Comparison of ENCODE assay signal across 8 cellular contexts in genomic region chr2:131801745-131802350, GRCh38.
DNase-seq lines count a peak whose midpoint lies in the region; ATAC-seq, FAIRE-seq and TF ChIP-seq lines count a peak whose summit lies in the region.
"Not testable (repeated sequence)": the region's sequence is repeated elsewhere in the genome, so short reads cannot be mapped to it uniquely, and the experiment has no call there.

No MANE protein-coding gene starts in this region.

- 4% methylated on average over 39 of the region's 41 CpGs for WGBS in HUES64
- WGBS in SK-N-SH (ENCODE audit: low lambda C conversion rate) = 0% methylated on average over 13 of the region's 41 CpGs

- not testable (repeated sequence) for H4K20me1 ChIP-seq in DOHH2 (ENCODE audit: control insufficient read depth, insufficient read depth, low read depth, low read length); SK-N-SH (ENCODE audit: insufficient read depth)

- H3F3A ChIP-seq in DOHH2 (ENCODE audit: control insufficient read depth, insufficient read depth); SK-N-SH (replicated peaks; ENCODE audit: insufficient read depth): not testable (repeated sequence)

- peak overlapping the region; percentile 61 for H3K4me2 ChIP-seq in DOHH2 (ENCODE audit: low read length)
- peak overlapping the region; percentile 99 for H3K4me2 ChIP-seq in SK-N-SH

- TF ChIP-seq CTCF in DOHH2 (IDR thresholded peaks at IDR 0.05; ENCODE audit: low read depth, low read length, poor library complexity, severe bottlenecking) (peak; percentile 66), SK-N-SH (IDR thresholded peaks at IDR 0.05) (peak; percentile 64)

- H3K27ac Mint-ChIP-seq in activated naive CD4-positive, alpha-beta T cell treated with anti-CD3 and anti-CD28 coated beads, Interleukin-2, amount 10 ng/mL, durations not matched to agents 7 days and 5 days; stimulated activated naive CD8-positive, alpha-beta T cell treated with anti-CD3 and anti-CD28 coated beads, Interleukin-15, Interleukin-2, amounts not matched to agents 100 ng/mL and 50 ng/mL, for 24 hours: not testable (repeated sequence)

- not testable (repeated sequence) for H3K4me1 Mint-ChIP-seq in activated naive CD4-positive, alpha-beta T cell treated with anti-CD3 and anti-CD28 coated beads, Interleukin-2, amount 10 ng/mL, durations not matched to agents 7 days and 5 days; stimulated activated naive CD8-positive, alpha-beta T cell treated with anti-CD3 and anti-CD28 coated beads, Interleukin-15, Interleukin-2, amounts not matched to agents 100 ng/mL and 50 ng/mL, for 24 hours (ENCODE audit: low read depth)

- not testable (repeated sequence) for H3K9me3 ChIP-seq in DOHH2 (ENCODE audit: control insufficient read depth, insufficient read depth, low read length); HUES64 (ENCODE audit: insufficient read depth, low read depth, low read length); SK-N-SH

- H3K9me2 ChIP-seq in DOHH2 (replicated peaks; ENCODE audit: control insufficient read depth, low read length); SK-N-SH: not testable (repeated sequence)

- not testable (repeated sequence) for TF ChIP-seq EP300 in SK-N-SH (IDR thresholded peaks at IDR 0.05; ENCODE audit: borderline replicate concordance in 1 of 2, low read depth in 1 of 2, low read length in 1 of 2)

- not testable (repeated sequence) for H3K9me3 Mint-ChIP-seq in activated naive CD4-positive, alpha-beta T cell treated with anti-CD3 and anti-CD28 coated beads, Interleukin-2, amount 10 ng/mL, durations not matched to agents 7 days and 5 days; stimulated activated naive CD8-positive, alpha-beta T cell treated with anti-CD3 and anti-CD28 coated beads, Interleukin-15, Interleukin-2, amounts not matched to agents 100 ng/mL and 50 ng/mL, for 24 hours

- CTCF ChIA-PET in SK-N-SH (lab: Yijun Ruan, JAX) = interaction anchor here (0.6 to 2.9 kb wide), 11 partner anchors 20 to 809 kb away, joined by 3 to 44 read pairs (median 4); no protein-coding TSS in a partner anchor
- CTCF ChIA-PET in activated naive CD4-positive, alpha-beta T cell treated with anti-CD3 and anti-CD28 coated beads, Interleukin-2, amount 10 ng/mL, durations not matched to agents 7 days and 5 days (lab: Charles Lee) = interaction anchor here (0.7 to 2.8 kb wide), 6 partner anchors 95 to 388 kb away, joined by 3 to 22 read pairs (median 3); no protein-coding TSS in a partner anchor

- peak overlapping the region; percentile 61 for H3K4me3 Mint-ChIP-seq in activated naive CD4-positive, alpha-beta T cell treated with anti-CD3 and anti-CD28 coated beads, Interleukin-2, amount 10 ng/mL, durations not matched to agents 7 days and 5 days
- peak overlapping the region; percentile 63 for H3K4me3 Mint-ChIP-seq in stimulated activated naive CD8-positive, alpha-beta T cell treated with anti-CD3 and anti-CD28 coated beads, Interleukin-15, Interleukin-2, amounts not matched to agents 100 ng/mL and 50 ng/mL, for 24 hours

- H3K27ac ChIP-seq in DOHH2 (ENCODE audit: low read depth, low read length); HUES64 (ENCODE audit: low read depth, low read length); SK-N-SH (ENCODE audit: low read depth in 2 of 2, low read length in 1 of 2): not testable (repeated sequence)

- not testable (repeated sequence) for H3K79me2 ChIP-seq in DOHH2 (ENCODE audit: control insufficient read depth, low read length); SK-N-SH (ENCODE audit: insufficient read depth)

- FAIRE-seq in frontal cortex (lab: Jason Lieb, UNC) = not testable (repeated sequence)

- H3K9ac ChIP-seq in HUES64 (ENCODE audit: low read depth, low read length); SK-N-SH: not testable (repeated sequence)

- peak; percentile 95 for ATAC-seq in GM21723 (IDR thresholded peaks at IDR 0.05; ENCODE audit: unreplicated experiment)

- peaks cover 13% of the 10 kb centered on the region for H3K27me3 Mint-ChIP-seq in activated naive CD4-positive, alpha-beta T cell treated with anti-CD3 and anti-CD28 coated beads, Interleukin-2, amount 10 ng/mL, durations not matched to agents 7 days and 5 days
- not testable (repeated sequence) for H3K27me3 Mint-ChIP-seq in stimulated activated naive CD8-positive, alpha-beta T cell treated with anti-CD3 and anti-CD28 coated beads, Interleukin-15, Interleukin-2, amounts not matched to agents 100 ng/mL and 50 ng/mL, for 24 hours

- not testable (repeated sequence) for H3K36me3 ChIP-seq in DOHH2 (ENCODE audit: control insufficient read depth, low read length); HUES64 (ENCODE audit: insufficient read depth, low read length); SK-N-SH (replicated peaks in 1 of 2; ENCODE audit: control insufficient read depth in 1 of 2, insufficient read depth in 2 of 2, low read length in 1 of 2)

- H3K36me3 Mint-ChIP-seq in activated naive CD4-positive, alpha-beta T cell treated with anti-CD3 and anti-CD28 coated beads, Interleukin-2, amount 10 ng/mL, durations not matched to agents 7 days and 5 days; stimulated activated naive CD8-positive, alpha-beta T cell treated with anti-CD3 and anti-CD28 coated beads, Interleukin-15, Interleukin-2, amounts not matched to agents 100 ng/mL and 50 ng/mL, for 24 hours (ENCODE audit: low read depth): not testable (repeated sequence)

- H3K4me3 ChIP-seq in DOHH2 (ENCODE audit: low read length) = peak overlapping the region; percentile 59
- H3K4me3 ChIP-seq in HUES64 (ENCODE audit: low read length) = peak overlapping the region; percentile 81
- H3K4me3 ChIP-seq in SK-N-SH (ENCODE audit: low read depth in 2 of 2, low read length in 1 of 2) = peak overlapping the region; percentile 50 to 69

- POLR2A ChIA-PET in SK-N-SH (lab: Yijun Ruan, JAX) = interaction anchor here (1.1 to 1.2 kb wide), 2 partner anchors 120 to 128 kb away, joined by 3 to 4 read pairs; no protein-coding TSS in a partner anchor

- H3K27me3 ChIP-seq in DOHH2 (ENCODE audit: control insufficient read depth, low read length); SK-N-SH (ENCODE audit: insufficient read depth): not testable (repeated sequence)
- H3K27me3 ChIP-seq in HUES64 (ENCODE audit: insufficient read depth, low read length) = peaks cover 13% of the 10 kb centered on the region

- not testable (repeated sequence) for H3K4me1 ChIP-seq in DOHH2 (ENCODE audit: control insufficient read depth, low read length); HUES64 (ENCODE audit: insufficient read depth, low read length); SK-N-SH (ENCODE audit: control insufficient read depth in 1 of 2, insufficient read depth in 2 of 2, low read depth in 1 of 2, low read length in 1 of 2)

- H2AFZ ChIP-seq in SK-N-SH (ENCODE audit: low read depth) = peak overlapping the region; percentile 85

- DNase-seq in SK-N-SH (peak; percentile 85), frontal cortex (ENCODE audit: low spot score in 2 of 2) (peak; percentile 56 to 57), nucleus accumbens (lab: John Stamatoyannopoulos, UW) (peak in 47 of 56 donors; percentile 2 to 71 (median 31))
- DNase-seq in activated naive CD4-positive, alpha-beta T cell treated with anti-CD3 and anti-CD28 coated beads, Interleukin-2, amount 10 ng/mL, durations not matched to agents 7 days and 5 days = peak; percentile 83

- peak; percentile 49 for TF ChIP-seq RAD21 in SK-N-SH (IDR thresholded peaks at IDR 0.05; ENCODE audit: low read length)

TF ChIP-seq in SK-N-SH, 30 proteins besides CTCF, POLR2A, EP300 and RAD21:
- TF ChIP-seq SMC3 (IDR thresholded peaks at IDR 0.05; ENCODE audit: low read depth, low read length) = peak; percentile 71

Comparison
In these comparisons a context has a peak if more than half of its experiments do, and no peak if none do; other contexts are left out.
1. DNase-seq: peak in every context shown above with its lines; median percentile 85 in SK-N-SH; 83 in activated naive CD4-positive, alpha-beta T cell treated with anti-CD3 and anti-CD28 coated beads, Interleukin-2, amount 10 ng/mL, durations not matched to agents 7 days and 5 days; 56 in frontal cortex; 31 in nucleus accumbens.